ENCODE assay signal across 17 cellular contexts in the genomic region with DNA sequence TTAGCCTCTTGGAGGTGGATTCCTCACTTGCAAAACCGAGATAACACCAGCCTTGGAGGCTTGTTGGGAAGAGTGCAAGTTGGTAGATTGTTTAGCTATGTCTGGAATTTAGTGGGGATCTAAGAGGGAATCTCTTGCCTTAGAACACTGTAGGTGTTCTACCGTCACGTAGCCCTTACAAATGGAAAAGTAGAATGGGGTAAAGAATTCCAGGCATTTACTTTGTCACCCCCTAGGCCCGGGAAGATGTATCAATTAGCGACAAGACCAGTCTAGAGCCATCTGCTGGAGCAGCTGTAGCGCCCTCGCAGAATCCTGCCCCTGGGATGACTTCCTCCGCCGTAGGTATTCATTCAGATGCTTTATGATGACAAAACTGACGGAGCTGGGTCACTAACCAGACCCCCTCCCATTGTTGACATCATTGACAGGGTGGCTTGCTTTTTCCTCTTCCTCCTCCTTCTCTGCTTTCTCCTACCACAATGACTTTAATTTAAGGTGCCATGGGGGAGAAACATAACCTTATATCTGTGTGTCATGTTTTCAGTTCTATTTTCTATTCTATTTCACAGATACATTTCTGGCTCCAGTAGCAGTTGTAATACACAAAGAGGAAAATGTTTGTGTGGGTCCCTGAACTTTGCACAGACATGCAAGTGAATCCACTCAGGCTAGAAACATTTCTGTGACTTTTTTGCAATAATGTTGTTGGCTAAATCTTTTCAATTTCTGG.
"Had no signal": no experiment of that assay in that cellular context is flagged by ENCODE, and none has a peak within 500 bp of the region (broad histone marks: within the 10 kb centered on the region; RNA-seq: fewer than 3 reads in every experiment).

No MANE protein-coding gene starts in this region.

- H3K4me1 Mint-ChIP-seq: activated B cell treated with CpG ODN at 0.5 μM for 24 hours; activated CD4-positive, alpha-beta T cell treated with anti-CD3 and anti-CD28 coated beads, Interleukin-2, amount 10 ng/mL, durations not matched to agents 24 days and 14 days; activated T-helper 17 cell treated with anti-CD3 and anti-CD28 coated beads, Interleukin-2, amount 50 U/mL, for 72 hours had no signal

- H3K27me3 Mint-ChIP-seq: activated B cell treated with CpG ODN at 0.5 μM for 24 hours; activated CD4-positive, alpha-beta T cell treated with anti-CD3 and anti-CD28 coated beads, Interleukin-2, amount 10 ng/mL, durations not matched to agents 24 days and 14 days had no signal

- H3K9me3 ChIP-seq: left lung, suprapubic skin, upper lobe of right lung had no signal

- H3K36me3 ChIP-seq: left lung, suprapubic skin, upper lobe of right lung had no signal

- H3K27ac Mint-ChIP-seq: activated B cell treated with CpG ODN at 0.5 μM for 24 hours; activated CD4-positive, alpha-beta T cell treated with anti-CD3 and anti-CD28 coated beads, Interleukin-2, amount 10 ng/mL, durations not matched to agents 24 days and 14 days; activated naive CD4-positive, alpha-beta T cell treated with anti-CD3 and anti-CD28 coated beads for 36 hours; activated T-helper 17 cell treated with anti-CD3 and anti-CD28 coated beads, Interleukin-2, amount 50 U/mL, for 72 hours; effector memory CD8-positive, alpha-beta T cell; nephron progenitor cell; T-helper 1 cell treated with Interleukin-12 subunit alpha and Interleukin-12 subunit beta and Interleukin-4 antibody, amounts not matched to agents 30 μg/mL and 1 μg/mL, for 36 hours had no signal

- H3K4me3 Mint-ChIP-seq: activated B cell treated with CpG ODN at 0.5 μM for 24 hours; activated CD4-positive, alpha-beta T cell treated with anti-CD3 and anti-CD28 coated beads, Interleukin-2, amount 10 ng/mL, durations not matched to agents 24 days and 14 days; activated naive CD4-positive, alpha-beta T cell treated with anti-CD3 and anti-CD28 coated beads for 36 hours; activated T-helper 17 cell treated with anti-CD3 and anti-CD28 coated beads, Interleukin-2, amount 50 U/mL, for 72 hours; effector memory CD8-positive, alpha-beta T cell; nephron progenitor cell; T-helper 1 cell treated with Interleukin-12 subunit alpha and Interleukin-12 subunit beta and Interleukin-4 antibody, amounts not matched to agents 30 μg/mL and 1 μg/mL, for 36 hours had no signal

- H3K4me1 ChIP-seq: left lung, suprapubic skin, upper lobe of right lung had no signal

- H3K27me3 ChIP-seq: left lung, suprapubic skin, upper lobe of right lung had no signal

- H3K9me3 Mint-ChIP-seq: activated B cell treated with CpG ODN at 0.5 μM for 24 hours; activated CD4-positive, alpha-beta T cell treated with anti-CD3 and anti-CD28 coated beads, Interleukin-2, amount 10 ng/mL, durations not matched to agents 24 days and 14 days; activated naive CD4-positive, alpha-beta T cell treated with anti-CD3 and anti-CD28 coated beads for 36 hours; activated T-helper 17 cell treated with anti-CD3 and anti-CD28 coated beads, Interleukin-2, amount 50 U/mL, for 72 hours; effector memory CD8-positive, alpha-beta T cell; nephron progenitor cell; T-helper 1 cell treated with Interleukin-12 subunit alpha and Interleukin-12 subunit beta and Interleukin-4 antibody, amounts not matched to agents 30 μg/mL and 1 μg/mL, for 36 hours had no signal

- H3K4me3 ChIP-seq: left lung, suprapubic skin, upper lobe of right lung had no signal

- H3K27ac ChIP-seq: left lung, suprapubic skin, upper lobe of right lung had no signal

- DNase-seq: activated B cell treated with CpG ODN at 0.5 μM for 24 hours; activated CD4-positive, alpha-beta T cell treated with anti-CD3 and anti-CD28 coated beads, Interleukin-2, amount 10 ng/mL, durations not matched to agents 24 days and 14 days; activated naive CD4-positive, alpha-beta T cell treated with anti-CD3 and anti-CD28 coated beads for 36 hours; activated T-cell treated with anti-CD3 and anti-CD28 coated beads for 4 hours; central memory CD4-positive, alpha-beta T cell; effector memory CD8-positive, alpha-beta T cell; erythroblast; hippocampal formation; left lung; nephron progenitor cell; stimulated activated CD4-positive, alpha-beta T cell treated with anti-CD3 and anti-CD28 coated beads, Interleukin-2, amount 100 ng/mL, for 48 hours; stimulated activated naive CD8-positive, alpha-beta T cell treated with anti-CD3 and anti-CD28 coated beads, Interleukin-15, Interleukin-2, amounts not matched to agents 100 U/mL and 50 U/mL, for 24 hours; upper lobe of right lung had no signal

- FAIRE-seq: islet of Langerhans had no signal
